9 cellular contexts compared by ENCODE assay signal in the genomic region with DNA sequence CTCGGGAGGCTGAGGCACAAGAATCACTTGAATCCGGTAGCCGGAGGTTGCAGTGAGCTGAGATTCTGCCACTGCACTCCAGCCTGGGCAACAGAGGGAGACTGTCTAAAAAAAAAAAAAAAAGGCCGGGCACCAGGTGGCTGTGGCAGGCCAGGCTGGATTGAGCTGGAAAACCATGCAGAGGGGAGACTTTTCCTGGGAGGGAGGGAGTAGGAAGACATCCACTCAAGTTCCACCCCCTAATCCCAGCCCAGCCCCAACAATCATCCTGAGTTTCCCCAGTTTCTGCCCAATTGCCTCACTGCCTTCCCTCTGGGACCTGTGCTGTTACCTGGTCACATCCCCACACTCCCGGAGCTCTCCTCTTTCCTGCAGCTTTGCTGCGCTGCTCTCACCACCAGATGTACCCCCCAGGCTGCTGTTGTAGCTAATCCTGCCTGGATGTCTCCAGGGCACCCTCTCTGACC. TPM values are rescaled to one million over a fixed set of nuclear protein-coding genes. Genes with fewer than 3 reads are reported as not detected.
DNase-seq lines count a peak whose midpoint lies in the region; ATAC-seq and TF ChIP-seq lines count a peak whose summit lies in the region.
"Had no signal": no experiment of that assay in that cellular context is flagged by ENCODE, and none has a peak within 500 bp of the region (broad histone marks: within the 10 kb centered on the region; RNA-seq: fewer than 3 reads in every experiment).

No MANE protein-coding gene starts in this region.

- no peak for TF ChIP-seq EP300 in suprapubic skin (IDR thresholded peaks at IDR 0.05)

- TF ChIP-seq CTCF in body of pancreas (IDR thresholded peaks at IDR 0.05) (no peak), suprapubic skin (IDR thresholded peaks at IDR 0.05) (no peak), omental fat pad (IDR thresholded peaks at IDR 0.05) (no peak)

- H3K27ac Mint-ChIP-seq in T-helper 2 cell treated with Interferon-gamma antibody and Interleukin-4, amounts not matched to agents 5 μg/mL and 100 μg/mL, for 36 hours: no peak overlapping the region

- peaks cover 19% of the 10 kb centered on the region for H3K4me1 Mint-ChIP-seq in T-helper 2 cell treated with Interferon-gamma antibody and Interleukin-4, amounts not matched to agents 5 μg/mL and 100 μg/mL, for 36 hours (ENCODE audit: low read depth)

- H3K4me1 ChIP-seq in body of pancreas: peaks cover 14% of the 10 kb centered on the region
- H3K4me1 ChIP-seq in suprapubic skin: peaks cover 7% of the 10 kb centered on the region

- DNase-seq in T-helper 2 cell treated with Interferon-gamma antibody and Interleukin-4, amounts not matched to agents 5 μg/mL and 100 μg/mL, for 36 hours (ENCODE audit: low spot score): no peak
- DNase-seq in T-helper 2 cell (no peak), NCI-H524 (lab: John Stamatoyannopoulos, UW) (peak; percentile 88 to 92), body of pancreas (no peak), suprapubic skin (ENCODE audit: low spot score in 2 of 2) (peak; percentile 38 to 63), omental fat pad (ENCODE audit: low spot score) (no peak), AG08395 (ENCODE audit: low spot score) (no peak)
- DNase-seq: activated effector memory CD4-positive, alpha-beta T cell treated with anti-CD3 and anti-CD28 coated beads, Interleukin-2, amount 50 U/mL, for 16 hours had no signal

- intact Hi-C loops in body of pancreas (cut with DNase I): no loop called here

- WGBS in body of pancreas, 2 donors: 68 to 77% methylated on average over 5 of the region's 6 CpGs
- 57% methylated on average over 6 of the region's 6 CpGs for WGBS in suprapubic skin

- H3K27me3 ChIP-seq in body of pancreas (no peaks in the 10 kb centered on the region), suprapubic skin (no peaks in the 10 kb centered on the region)

- H3K4me3 Mint-ChIP-seq in T-helper 2 cell treated with Interferon-gamma antibody and Interleukin-4, amounts not matched to agents 5 μg/mL and 100 μg/mL, for 36 hours: peak overlapping the region; percentile 72

- H3K9me3 Mint-ChIP-seq in T-helper 2 cell treated with Interferon-gamma antibody and Interleukin-4, amounts not matched to agents 5 μg/mL and 100 μg/mL, for 36 hours: no peaks in the 10 kb centered on the region

- no peaks in the 10 kb centered on the region for H3K27me3 Mint-ChIP-seq in T-helper 2 cell treated with Interferon-gamma antibody and Interleukin-4, amounts not matched to agents 5 μg/mL and 100 μg/mL, for 36 hours (ENCODE audit: low read depth)

- H3K4me3 ChIP-seq in body of pancreas (no peak overlapping the region), suprapubic skin (no peak overlapping the region)

- ATAC-seq in body of pancreas (no peak), omental fat pad (ENCODE audit: low FRiP score) (no peak), HG02642 (IDR thresholded peaks at IDR 0.05; ENCODE audit: poor library complexity, unreplicated experiment) (no peak)

- H3K36me3 ChIP-seq in body of pancreas (replicated peaks in 1 of 2; ENCODE audit: insufficient read depth in 1 of 2, low read depth in 2 of 2) (no peaks in the 10 kb centered on the region), suprapubic skin (no peaks in the 10 kb centered on the region)

- no peak for TF ChIP-seq POLR2A in body of pancreas (IDR thresholded peaks at IDR 0.05)
- TF ChIP-seq POLR2A in suprapubic skin (IDR thresholded peaks at IDR 0.05): no peak

- H3K27ac ChIP-seq in body of pancreas: peak overlapping the region in 3 of 4 donors; percentile 61 to 66 (median 66)
- peak overlapping the region; percentile 64 for H3K27ac ChIP-seq in suprapubic skin

- H3K9me3 ChIP-seq in body of pancreas (no peaks in the 10 kb centered on the region), suprapubic skin (no peaks in the 10 kb centered on the region)

- H3K36me3 Mint-ChIP-seq in T-helper 2 cell treated with Interferon-gamma antibody and Interleukin-4, amounts not matched to agents 5 μg/mL and 100 μg/mL, for 36 hours (ENCODE audit: low read depth): no peaks in the 10 kb centered on the region

RNA-seq across cellular contexts. Expression of gene TSPYL2, which starts 9.0 kb away (rescaled TPM):
- 10 to 100 TPM; 28.3 to 40.5 TPM for total RNA-seq in body of pancreas
- total RNA-seq in suprapubic skin: 10 to 100 TPM; 29.4 to 60.7 (median 48.4) TPM
- total RNA-seq in omental fat pad: 100 to 1,000 TPM in 1 of 4 donors, 10 to 100 TPM in 3; 30.9 to 127 (median 53.9) TPM

RNA-seq across cellular contexts. Expression of gene KANTR, which starts 20.8 kb away (rescaled TPM):
- total RNA-seq in body of pancreas (10 to 100 TPM; 12.2 to 13.0 TPM), suprapubic skin (10 to 100 TPM; 16.2 to 81.3 (median 28.6) TPM), omental fat pad (10 to 100 TPM in 3 of 4 donors, 1 to 10 TPM in 1; 5.4 to 22.2 (median 16.7) TPM)

RNA-seq across cellular contexts. Expression of gene GPR173, which starts 24.6 kb away (rescaled TPM):
- under 1 TPM; 0.26 to 0.66 TPM for total RNA-seq in body of pancreas
- total RNA-seq in suprapubic skin: 1 to 10 TPM in 1 of 4 donors, under 1 TPM in 3; 0.21 to 2.3 (median 0.72) TPM
- total RNA-seq in omental fat pad: 1 to 10 TPM in 3 of 4 donors, under 1 TPM in 1; 0.72 to 2.0 (median 1.6) TPM

Comparison
In these comparisons a context has a peak if more than half of its experiments do, and no peak if none do; other contexts are left out.
1. DNase-seq: peak in NCI-H524 (2 of 2) and suprapubic skin (2 of 2); none in T-helper 2 cell treated with Interferon-gamma antibody and Interleukin-4, amounts not matched to agents 5 μg/mL and 100 μg/mL, for 36 hours (single experiment), T-helper 2 cell (0 of 5), body of pancreas (0 of 4), omental fat pad (single experiment) and AG08395 (single experiment).